1 cellular context compared by ENCODE assay signal in the genomic region with DNA sequence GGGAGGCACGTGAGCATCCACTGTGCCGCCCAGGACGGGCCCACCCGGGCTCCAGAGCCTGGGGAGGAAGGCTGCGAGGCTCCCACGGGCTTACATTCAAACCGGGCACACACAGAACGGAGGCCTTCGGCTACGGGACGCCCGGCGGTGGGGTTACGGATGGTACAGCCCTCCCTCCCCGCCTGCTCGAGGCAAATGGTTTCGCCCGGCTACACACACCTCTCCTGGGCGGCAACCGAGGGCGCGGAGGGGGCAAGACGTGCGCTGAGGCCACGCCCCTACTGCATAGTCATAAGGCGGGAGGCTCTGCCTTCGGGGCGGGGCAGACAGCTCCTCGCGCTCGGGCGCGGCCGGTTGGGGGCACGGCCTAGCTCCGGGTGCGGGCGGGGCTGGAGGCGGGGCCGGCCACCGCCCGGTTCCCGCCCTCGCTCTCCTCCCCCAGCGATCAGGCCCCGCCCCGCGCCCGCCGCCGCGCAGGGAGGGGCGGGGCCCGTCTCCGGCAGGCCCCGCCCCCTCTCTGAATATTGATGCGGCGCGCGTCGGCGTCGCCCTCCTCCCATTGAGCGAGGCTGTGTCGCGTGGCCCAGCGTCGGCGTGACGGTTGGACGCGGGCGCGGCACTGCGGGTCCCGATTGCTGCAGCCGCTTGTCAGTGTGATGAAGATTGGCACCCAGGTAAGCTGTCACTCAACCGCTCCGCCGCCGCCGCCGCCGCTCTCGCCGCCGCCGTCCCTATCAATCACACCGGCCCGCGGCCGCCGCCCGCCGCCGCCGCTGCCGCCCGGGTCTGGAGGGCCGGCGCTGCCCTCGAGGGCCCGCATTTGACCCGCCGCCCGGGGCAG.
TF ChIP-seq lines count a peak whose summit lies in the region.

A gene with protein sequence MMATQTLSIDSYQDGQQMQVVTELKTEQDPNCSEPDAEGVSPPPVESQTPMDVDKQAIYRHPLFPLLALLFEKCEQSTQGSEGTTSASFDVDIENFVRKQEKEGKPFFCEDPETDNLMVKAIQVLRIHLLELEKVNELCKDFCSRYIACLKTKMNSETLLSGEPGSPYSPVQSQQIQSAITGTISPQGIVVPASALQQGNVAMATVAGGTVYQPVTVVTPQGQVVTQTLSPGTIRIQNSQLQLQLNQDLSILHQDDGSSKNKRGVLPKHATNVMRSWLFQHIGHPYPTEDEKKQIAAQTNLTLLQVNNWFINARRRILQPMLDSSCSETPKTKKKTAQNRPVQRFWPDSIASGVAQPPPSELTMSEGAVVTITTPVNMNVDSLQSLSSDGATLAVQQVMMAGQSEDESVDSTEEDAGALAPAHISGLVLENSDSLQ (plus strand): TSS at position 572 of the 841 bp plus-strand sequence. CDS start 29,820 bp downstream, outside the sequence.

TF ChIP-seq in HepG2, 621 proteins besides CTCF, POLR2A, EP300 and RAD21 (continued from another document):
- TF ChIP-seq RCOR2 (CRISPR knock-in tag; IDR thresholded peaks at IDR 0.05) (no peak), ZNF468 (CRISPR knock-in tag; IDR thresholded peaks at IDR 0.05) (no peak), ZNF737 (CRISPR knock-in tag; IDR thresholded peaks at IDR 0.05; ENCODE audit: borderline replicate concordance) (no peak), NCOR1 (IDR thresholded peaks at IDR 0.05; ENCODE audit: borderline replicate concordance, low read length) (no peak; the same call in 1 of the 2 replicates), SRY (CRISPR knock-in tag; IDR thresholded peaks at IDR 0.05) (no peak), SOX6 (IDR thresholded peaks at IDR 0.05) (no peak), SOX6 (CRISPR knock-in tag; IDR thresholded peaks at IDR 0.05) (peak; percentile 60; the same call in 1 of the 2 replicates), ZNF629 (CRISPR knock-in tag; conservative IDR thresholded peaks at IDR 0.05) (no peak), SOX5 (CRISPR knock-in tag; IDR thresholded peaks at IDR 0.05; ENCODE audit: borderline replicate concordance) (peak; percentile 35; the same call in 1 of the 2 replicates), SP4 (CRISPR knock-in tag; IDR thresholded peaks at IDR 0.05) (peak; percentile 98), MIER2 (CRISPR knock-in tag; IDR thresholded peaks at IDR 0.05) (no peak), ZSCAN30 (CRISPR knock-in tag; IDR thresholded peaks at IDR 0.05) (no peak), ETS1 (CRISPR knock-in tag; IDR thresholded peaks at IDR 0.05) (no peak), MXD4 (CRISPR knock-in tag; IDR thresholded peaks at IDR 0.05) (0 out of 2 replicates have a peak, but pooled peaks have one; percentile 15), ZNF577 (CRISPR knock-in tag; IDR thresholded peaks at IDR 0.05; ENCODE audit: borderline replicate concordance, low read depth) (no peak), ZNF121 (CRISPR knock-in tag; IDR thresholded peaks at IDR 0.05) (no peak), ZNF12 (CRISPR knock-in tag; IDR thresholded peaks at IDR 0.05) (no peak), ZNF670 (CRISPR knock-in tag; IDR thresholded peaks at IDR 0.05; ENCODE audit: borderline replicate concordance) (no peak), ZNF17 (CRISPR knock-in tag; IDR thresholded peaks at IDR 0.05) (no peak), ARNT (IDR thresholded peaks at IDR 0.05) (no peak), ZC3H4 (CRISPR knock-in tag; IDR thresholded peaks at IDR 0.05; ENCODE audit: borderline replicate concordance) (no peak), TEAD2 (CRISPR knock-in tag; IDR thresholded peaks at IDR 0.05) (no peak), PHF8 (CRISPR knock-in tag; IDR thresholded peaks at IDR 0.05) (no peak; the same call in 1 of the 2 replicates), RFXAP (CRISPR knock-in tag; IDR thresholded peaks at IDR 0.05; ENCODE audit: borderline replicate concordance) (no peak), MED8 (CRISPR knock-in tag; IDR thresholded peaks at IDR 0.05; ENCODE audit: insufficient replicate concordance) (no peak), ZFP36 (IDR thresholded peaks at IDR 0.05; ENCODE audit: borderline replicate concordance, low read depth, low read length, partially characterized antibody) (no peak), RAD51 (IDR thresholded peaks at IDR 0.05; ENCODE audit: borderline replicate concordance) (no peak), RARG (CRISPR knock-in tag; IDR thresholded peaks at IDR 0.05; ENCODE audit: low read depth) (no peak), NFYC (CRISPR knock-in tag; IDR thresholded peaks at IDR 0.05) (peak; percentile 87), ZBTB38 (CRISPR knock-in tag; IDR thresholded peaks at IDR 0.05) (no peak), ATF7-NPFF (CRISPR knock-in tag; IDR thresholded peaks at IDR 0.05; ENCODE audit: low read depth) (peak; percentile 35; the same call in 1 of the 2 replicates), IRX3 (CRISPR knock-in tag; IDR thresholded peaks at IDR 0.05; ENCODE audit: borderline replicate concordance, low read depth) (no peak), MAX (IDR thresholded peaks at IDR 0.05) (peak; percentile 87), NBN (conservative IDR thresholded peaks at IDR 0.05) (no peak), KDM3A (CRISPR knock-in tag; IDR thresholded peaks at IDR 0.05; ENCODE audit: low read depth) (no peak)
- TF ChIP-seq, protein P1, sequence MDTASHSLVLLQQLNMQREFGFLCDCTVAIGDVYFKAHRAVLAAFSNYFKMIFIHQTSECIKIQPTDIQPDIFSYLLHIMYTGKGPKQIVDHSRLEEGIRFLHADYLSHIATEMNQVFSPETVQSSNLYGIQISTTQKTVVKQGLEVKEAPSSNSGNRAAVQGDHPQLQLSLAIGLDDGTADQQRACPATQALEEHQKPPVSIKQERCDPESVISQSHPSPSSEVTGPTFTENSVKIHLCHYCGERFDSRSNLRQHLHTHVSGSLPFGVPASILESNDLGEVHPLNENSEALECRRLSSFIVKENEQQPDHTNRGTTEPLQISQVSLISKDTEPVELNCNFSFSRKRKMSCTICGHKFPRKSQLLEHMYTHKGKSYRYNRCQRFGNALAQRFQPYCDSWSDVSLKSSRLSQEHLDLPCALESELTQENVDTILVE (CRISPR knock-in tag; IDR thresholded peaks at IDR 0.05) = no peak
- TF ChIP-seq, protein P2, sequence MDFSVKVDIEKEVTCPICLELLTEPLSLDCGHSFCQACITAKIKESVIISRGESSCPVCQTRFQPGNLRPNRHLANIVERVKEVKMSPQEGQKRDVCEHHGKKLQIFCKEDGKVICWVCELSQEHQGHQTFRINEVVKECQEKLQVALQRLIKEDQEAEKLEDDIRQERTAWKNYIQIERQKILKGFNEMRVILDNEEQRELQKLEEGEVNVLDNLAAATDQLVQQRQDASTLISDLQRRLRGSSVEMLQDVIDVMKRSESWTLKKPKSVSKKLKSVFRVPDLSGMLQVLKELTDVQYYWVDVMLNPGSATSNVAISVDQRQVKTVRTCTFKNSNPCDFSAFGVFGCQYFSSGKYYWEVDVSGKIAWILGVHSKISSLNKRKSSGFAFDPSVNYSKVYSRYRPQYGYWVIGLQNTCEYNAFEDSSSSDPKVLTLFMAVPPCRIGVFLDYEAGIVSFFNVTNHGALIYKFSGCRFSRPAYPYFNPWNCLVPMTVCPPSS (IDR thresholded peaks at IDR 0.05) = no peak
- TF ChIP-seq, protein P3, sequence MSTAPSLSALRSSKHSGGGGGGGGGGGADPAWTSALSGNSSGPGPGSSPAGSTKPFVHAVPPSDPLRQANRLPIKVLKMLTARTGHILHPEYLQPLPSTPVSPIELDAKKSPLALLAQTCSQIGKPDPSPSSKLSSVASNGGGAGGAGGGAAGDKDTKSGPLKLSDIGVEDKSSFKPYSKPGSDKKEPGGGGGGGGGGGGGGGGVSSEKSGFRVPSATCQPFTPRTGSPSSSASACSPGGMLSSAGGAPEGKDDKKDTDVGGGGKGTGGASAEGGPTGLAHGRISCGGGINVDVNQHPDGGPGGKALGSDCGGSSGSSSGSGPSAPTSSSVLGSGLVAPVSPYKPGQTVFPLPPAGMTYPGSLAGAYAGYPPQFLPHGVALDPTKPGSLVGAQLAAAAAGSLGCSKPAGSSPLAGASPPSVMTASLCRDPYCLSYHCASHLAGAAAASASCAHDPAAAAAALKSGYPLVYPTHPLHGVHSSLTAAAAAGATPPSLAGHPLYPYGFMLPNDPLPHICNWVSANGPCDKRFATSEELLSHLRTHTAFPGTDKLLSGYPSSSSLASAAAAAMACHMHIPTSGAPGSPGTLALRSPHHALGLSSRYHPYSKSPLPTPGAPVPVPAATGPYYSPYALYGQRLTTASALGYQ (CRISPR knock-in tag; IDR thresholded peaks at IDR 0.05) = no peak
- TF ChIP-seq, protein P4, sequence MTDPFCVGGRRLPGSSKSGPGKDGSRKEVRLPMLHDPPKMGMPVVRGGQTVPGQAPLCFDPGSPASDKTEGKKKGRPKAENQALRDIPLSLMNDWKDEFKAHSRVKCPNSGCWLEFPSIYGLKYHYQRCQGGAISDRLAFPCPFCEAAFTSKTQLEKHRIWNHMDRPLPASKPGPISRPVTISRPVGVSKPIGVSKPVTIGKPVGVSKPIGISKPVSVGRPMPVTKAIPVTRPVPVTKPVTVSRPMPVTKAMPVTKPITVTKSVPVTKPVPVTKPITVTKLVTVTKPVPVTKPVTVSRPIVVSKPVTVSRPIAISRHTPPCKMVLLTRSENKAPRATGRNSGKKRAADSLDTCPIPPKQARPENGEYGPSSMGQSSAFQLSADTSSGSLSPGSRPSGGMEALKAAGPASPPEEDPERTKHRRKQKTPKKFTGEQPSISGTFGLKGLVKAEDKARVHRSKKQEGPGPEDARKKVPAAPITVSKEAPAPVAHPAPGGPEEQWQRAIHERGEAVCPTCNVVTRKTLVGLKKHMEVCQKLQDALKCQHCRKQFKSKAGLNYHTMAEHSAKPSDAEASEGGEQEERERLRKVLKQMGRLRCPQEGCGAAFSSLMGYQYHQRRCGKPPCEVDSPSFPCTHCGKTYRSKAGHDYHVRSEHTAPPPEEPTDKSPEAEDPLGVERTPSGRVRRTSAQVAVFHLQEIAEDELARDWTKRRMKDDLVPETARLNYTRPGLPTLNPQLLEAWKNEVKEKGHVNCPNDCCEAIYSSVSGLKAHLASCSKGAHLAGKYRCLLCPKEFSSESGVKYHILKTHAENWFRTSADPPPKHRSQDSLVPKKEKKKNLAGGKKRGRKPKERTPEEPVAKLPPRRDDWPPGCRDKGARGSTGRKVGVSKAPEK (CRISPR knock-in tag; IDR thresholded peaks at IDR 0.05; ENCODE audit: borderline replicate concordance) = no peak
- TF ChIP-seq, protein P5, sequence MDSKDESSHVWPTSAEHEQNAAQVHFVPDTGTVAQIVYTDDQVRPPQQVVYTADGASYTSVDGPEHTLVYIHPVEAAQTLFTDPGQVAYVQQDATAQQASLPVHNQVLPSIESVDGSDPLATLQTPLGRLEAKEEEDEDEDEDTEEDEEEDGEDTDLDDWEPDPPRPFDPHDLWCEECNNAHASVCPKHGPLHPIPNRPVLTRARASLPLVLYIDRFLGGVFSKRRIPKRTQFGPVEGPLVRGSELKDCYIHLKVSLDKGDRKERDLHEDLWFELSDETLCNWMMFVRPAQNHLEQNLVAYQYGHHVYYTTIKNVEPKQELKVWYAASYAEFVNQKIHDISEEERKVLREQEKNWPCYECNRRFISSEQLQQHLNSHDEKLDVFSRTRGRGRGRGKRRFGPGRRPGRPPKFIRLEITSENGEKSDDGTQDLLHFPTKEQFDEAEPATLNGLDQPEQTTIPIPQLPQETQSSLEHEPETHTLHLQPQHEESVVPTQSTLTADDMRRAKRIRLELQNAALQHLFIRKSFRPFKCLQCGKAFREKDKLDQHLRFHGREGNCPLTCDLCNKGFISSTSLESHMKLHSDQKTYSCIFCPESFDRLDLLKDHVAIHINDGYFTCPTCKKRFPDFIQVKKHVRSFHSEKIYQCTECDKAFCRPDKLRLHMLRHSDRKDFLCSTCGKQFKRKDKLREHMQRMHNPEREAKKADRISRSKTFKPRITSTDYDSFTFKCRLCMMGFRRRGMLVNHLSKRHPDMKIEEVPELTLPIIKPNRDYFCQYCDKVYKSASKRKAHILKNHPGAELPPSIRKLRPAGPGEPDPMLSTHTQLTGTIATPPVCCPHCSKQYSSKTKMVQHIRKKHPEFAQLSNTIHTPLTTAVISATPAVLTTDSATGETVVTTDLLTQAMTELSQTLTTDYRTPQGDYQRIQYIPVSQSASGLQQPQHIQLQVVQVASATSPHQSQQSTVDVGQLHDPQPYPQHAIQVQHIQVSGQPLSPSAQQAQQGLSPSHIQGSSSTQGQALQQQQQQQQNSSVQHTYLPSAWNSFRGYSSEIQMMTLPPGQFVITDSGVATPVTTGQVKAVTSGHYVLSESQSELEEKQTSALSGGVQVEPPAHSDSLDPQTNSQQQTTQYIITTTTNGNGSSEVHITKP (CRISPR knock-in tag; IDR thresholded peaks at IDR 0.05; ENCODE audit: low read depth) = peak; percentile 100
- TF ChIP-seq, protein P6, sequence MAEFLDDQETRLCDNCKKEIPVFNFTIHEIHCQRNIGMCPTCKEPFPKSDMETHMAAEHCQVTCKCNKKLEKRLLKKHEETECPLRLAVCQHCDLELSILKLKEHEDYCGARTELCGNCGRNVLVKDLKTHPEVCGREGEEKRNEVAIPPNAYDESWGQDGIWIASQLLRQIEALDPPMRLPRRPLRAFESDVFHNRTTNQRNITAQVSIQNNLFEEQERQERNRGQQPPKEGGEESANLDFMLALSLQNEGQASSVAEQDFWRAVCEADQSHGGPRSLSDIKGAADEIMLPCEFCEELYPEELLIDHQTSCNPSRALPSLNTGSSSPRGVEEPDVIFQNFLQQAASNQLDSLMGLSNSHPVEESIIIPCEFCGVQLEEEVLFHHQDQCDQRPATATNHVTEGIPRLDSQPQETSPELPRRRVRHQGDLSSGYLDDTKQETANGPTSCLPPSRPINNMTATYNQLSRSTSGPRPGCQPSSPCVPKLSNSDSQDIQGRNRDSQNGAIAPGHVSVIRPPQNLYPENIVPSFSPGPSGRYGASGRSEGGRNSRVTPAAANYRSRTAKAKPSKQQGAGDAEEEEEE (CRISPR knock-in tag; IDR thresholded peaks at IDR 0.05; ENCODE audit: borderline replicate concordance) = no peak
- TF ChIP-seq, protein P7, sequence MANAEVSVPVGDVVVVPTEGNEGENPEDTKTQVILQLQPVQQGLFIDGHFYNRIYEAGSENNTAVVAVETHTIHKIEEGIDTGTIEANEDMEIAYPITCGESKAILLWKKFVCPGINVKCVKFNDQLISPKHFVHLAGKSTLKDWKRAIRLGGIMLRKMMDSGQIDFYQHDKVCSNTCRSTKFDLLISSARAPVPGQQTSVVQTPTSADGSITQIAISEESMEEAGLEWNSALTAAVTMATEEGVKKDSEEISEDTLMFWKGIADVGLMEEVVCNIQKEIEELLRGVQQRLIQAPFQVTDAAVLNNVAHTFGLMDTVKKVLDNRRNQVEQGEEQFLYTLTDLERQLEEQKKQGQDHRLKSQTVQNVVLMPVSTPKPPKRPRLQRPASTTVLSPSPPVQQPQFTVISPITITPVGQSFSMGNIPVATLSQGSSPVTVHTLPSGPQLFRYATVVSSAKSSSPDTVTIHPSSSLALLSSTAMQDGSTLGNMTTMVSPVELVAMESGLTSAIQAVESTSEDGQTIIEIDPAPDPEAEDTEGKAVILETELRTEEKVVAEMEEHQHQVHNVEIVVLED (CRISPR knock-in tag; IDR thresholded peaks at IDR 0.05; ENCODE audit: borderline replicate concordance) = peak; percentile 77
